Comparison of ENCODE assay signal across 1 cellular context in the genomic region with DNA sequence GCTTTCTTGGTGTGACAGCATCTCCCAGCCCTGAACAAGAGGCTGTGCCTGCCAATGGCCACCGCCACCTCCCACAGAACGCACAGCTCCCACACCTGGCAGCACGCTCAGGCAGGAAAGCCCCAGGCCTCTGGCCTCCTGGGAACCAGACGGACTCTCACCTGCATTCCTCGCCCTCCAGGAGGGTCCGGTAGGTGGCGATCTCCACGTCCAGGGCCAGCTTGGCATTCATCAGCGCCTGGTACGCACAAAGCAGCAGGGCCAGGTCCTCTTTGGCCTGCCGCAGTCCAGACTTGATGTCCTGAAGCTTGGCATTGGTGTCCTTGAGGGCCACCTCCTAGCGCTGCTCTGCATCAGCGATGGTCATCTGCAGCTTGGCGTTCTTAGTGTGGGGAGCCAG.
TF ChIP-seq lines count a peak whose summit lies in the region.

No MANE protein-coding gene starts in this region.

TF ChIP-seq in HepG2, 621 proteins besides CTCF, POLR2A, EP300 and RAD21 (continued from another document):
- TF ChIP-seq, protein P1, sequence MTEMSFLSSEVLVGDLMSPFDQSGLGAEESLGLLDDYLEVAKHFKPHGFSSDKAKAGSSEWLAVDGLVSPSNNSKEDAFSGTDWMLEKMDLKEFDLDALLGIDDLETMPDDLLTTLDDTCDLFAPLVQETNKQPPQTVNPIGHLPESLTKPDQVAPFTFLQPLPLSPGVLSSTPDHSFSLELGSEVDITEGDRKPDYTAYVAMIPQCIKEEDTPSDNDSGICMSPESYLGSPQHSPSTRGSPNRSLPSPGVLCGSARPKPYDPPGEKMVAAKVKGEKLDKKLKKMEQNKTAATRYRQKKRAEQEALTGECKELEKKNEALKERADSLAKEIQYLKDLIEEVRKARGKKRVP (CRISPR knock-in tag; IDR thresholded peaks at IDR 0.05), result no peak
- TF ChIP-seq NFIB (CRISPR knock-in tag; IDR thresholded peaks at IDR 0.05; ENCODE audit: borderline replicate concordance), result no peak
- TF ChIP-seq XRCC5 (optimal IDR thresholded peaks at IDR 0.05; ENCODE audit: low read length), result peak; percentile 24
- no peak for TF ChIP-seq ZNF224 (CRISPR knock-in tag; IDR thresholded peaks at IDR 0.05)
- peak; percentile 80 for TF ChIP-seq TEAD3 (CRISPR knock-in tag; optimal IDR thresholded peaks at IDR 0.05; ENCODE audit: borderline replicate concordance)
- TF ChIP-seq SAFB2 (CRISPR knock-in tag; IDR thresholded peaks at IDR 0.05; ENCODE audit: borderline replicate concordance, low read depth), result no peak
- TF ChIP-seq, protein P2, sequence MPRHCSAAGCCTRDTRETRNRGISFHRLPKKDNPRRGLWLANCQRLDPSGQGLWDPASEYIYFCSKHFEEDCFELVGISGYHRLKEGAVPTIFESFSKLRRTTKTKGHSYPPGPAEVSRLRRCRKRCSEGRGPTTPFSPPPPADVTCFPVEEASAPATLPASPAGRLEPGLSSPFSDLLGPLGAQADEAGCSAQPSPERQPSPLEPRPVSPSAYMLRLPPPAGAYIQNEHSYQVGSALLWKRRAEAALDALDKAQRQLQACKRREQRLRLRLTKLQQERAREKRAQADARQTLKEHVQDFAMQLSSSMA (CRISPR knock-in tag; IDR thresholded peaks at IDR 0.05), result no peak
- TF ChIP-seq PHF8 (CRISPR knock-in tag; IDR thresholded peaks at IDR 0.05), result no peak
